ENCODE assay signal across 24 cellular contexts in the genomic region with DNA sequence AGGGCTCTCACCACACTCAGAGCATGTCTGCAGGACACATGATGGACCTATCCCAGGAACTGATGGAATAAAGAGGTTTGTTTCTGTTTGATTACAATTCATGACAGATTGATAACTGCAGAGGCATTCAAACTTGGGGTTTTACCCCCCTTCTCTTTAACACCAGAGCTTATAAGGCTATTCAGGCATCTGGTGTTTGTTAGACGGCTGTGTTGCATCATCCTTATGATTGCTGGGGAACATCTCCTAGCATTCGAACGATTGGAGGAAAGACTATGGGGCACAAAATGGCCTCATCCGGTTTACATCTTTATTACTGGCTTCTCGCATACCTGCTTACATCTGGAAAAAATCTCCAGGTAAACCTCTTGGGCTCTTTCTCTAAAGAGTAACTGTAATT.
A peak's percentile ranks its signal among the peaks of the same experiment; 100 is the strongest.
DNase-seq lines count a peak whose midpoint lies in the region; ATAC-seq, FAIRE-seq and TF ChIP-seq lines count a peak whose summit lies in the region.
"Had no signal": no experiment of that assay in that cellular context is flagged by ENCODE, and none has a peak within 500 bp of the region (broad histone marks: within the 10 kb centered on the region; RNA-seq: fewer than 3 reads in every experiment).

No MANE protein-coding gene starts in this region.

- no peaks in the 10 kb centered on the region for H3K9me3 ChIP-seq in K562 (replicated peaks; ENCODE audit: control insufficient read depth, insufficient read depth, low read depth, low read length)
- H3K9me3 ChIP-seq: A549 had no signal

- no peaks in the 10 kb centered on the region for H3K36me3 ChIP-seq in K562 (ENCODE audit: control insufficient read depth, insufficient read depth, low read length)

- FAIRE-seq in K562 (lab: Jason Lieb, UNC) = no peak
- FAIRE-seq: GM19239 had no signal

- CTCF ChIA-PET in K562 (lab: Yijun Ruan, JAX; ENCODE audit: low intra/inter-chr PET ratio) = no interaction called here

- no peak overlapping the region for H3K4me2 ChIP-seq in K562 (ENCODE audit: insufficient read depth, low read length)
- H3K4me2 ChIP-seq: A549 had no signal

- in situ Hi-C loops in K562 (cut with MboI) = no loop called here

- H3K27me3 ChIP-seq in K562 (ENCODE audit: control insufficient read depth in 2 of 2, insufficient read depth in 2 of 2, low read length in 2 of 2) = no peaks in the 10 kb centered on the region

- H3K4me1 Mint-ChIP-seq in nephron progenitor cell = peaks cover 17% of the 10 kb centered on the region
- H3K4me1 Mint-ChIP-seq: CD8-positive, alpha-beta memory T cell; H9 had no signal

- H3K27ac Mint-ChIP-seq in nephron progenitor cell = no peak overlapping the region
- H3K27ac Mint-ChIP-seq: CD8-positive, alpha-beta memory T cell had no signal

- H3K27me3 Mint-ChIP-seq in nephron progenitor cell (ENCODE audit: low read depth, poor library complexity) = no peaks in the 10 kb centered on the region
- H3K27me3 Mint-ChIP-seq: CD8-positive, alpha-beta memory T cell had no signal

- DNase-seq in AG10803 (ENCODE audit: low read depth) = peak; percentile 82
- peak; percentile 25 for DNase-seq in HFF-Myc (ENCODE audit: extremely low read depth, low read depth)
- DNase-seq in K562 (ENCODE audit: extremely low read depth in 1 of 4, low spot score in 3 of 4) = no peak
- DNase-seq in fibroblast of villous mesenchyme (ENCODE audit: low read depth) = peak; percentile 56
- no peak for DNase-seq in posterior vena cava (ENCODE audit: low spot score)
- no peak for DNase-seq in nephron progenitor cell
- no peak for DNase-seq in cardiac septum (ENCODE audit: low spot score)
- no peak for DNase-seq in mesenteric fat pad (ENCODE audit: low spot score)
- DNase-seq: AML-193; Calu3; CD8-positive, alpha-beta memory T cell; GDM1; H9; KBM-7; NCI-H1092; NCI-H1436; NCI-H1930; NCI-H2227 treated with DMSO at 0.1 percent for 48 hours; NCI-H510A; NK-92 treated with Interleukin-12 subunit alpha and Interleukin-12 subunit beta, amount 100 ng/mL, for 24 hours had no signal

- H3K4me3 Mint-ChIP-seq in nephron progenitor cell = no peak overlapping the region
- H3K4me3 Mint-ChIP-seq: CD8-positive, alpha-beta memory T cell; H9 had no signal

- H3K27ac ChIP-seq in K562 (ENCODE audit: extremely low read depth, low read depth, low read length) = no peak overlapping the region
- H3K27ac ChIP-seq: A549, C4-2B had no signal

- no peak for TF ChIP-seq POLR2A in K562 (conservative IDR thresholded peaks at IDR 0.05)

- no peaks in the 10 kb centered on the region for H3K9me1 ChIP-seq in K562 (ENCODE audit: control insufficient read depth, insufficient read depth, low read length)

- no peak overlapping the region for H3K9ac ChIP-seq in K562 (ENCODE audit: insufficient read depth in 1 of 2, low read depth in 2 of 2, low read length in 2 of 2)

- BruUV-seq in K562 (replicated peaks; lab: Mats Ljungman, UMichigan) = no TSS peak

- WGBS in K562 (ENCODE audit: insufficient coverage, low coverage, missing lambda C conversion rate) = 0% methylated on average over 5 of the region's 5 CpGs

- H3K36me3 Mint-ChIP-seq in nephron progenitor cell (ENCODE audit: low read depth) = no peaks in the 10 kb centered on the region
- H3K36me3 Mint-ChIP-seq: CD8-positive, alpha-beta memory T cell had no signal

- TF ChIP-seq CTCF in AG10803 (conservative IDR thresholded peaks at IDR 0.05; ENCODE audit: low read length) (no peak), HFF-Myc (IDR thresholded peaks at IDR 0.05; ENCODE audit: low read depth, low read length, missing control alignments) (no peak), K562 (IDR thresholded peaks at IDR 0.05 in 2 of 3, conservative IDR thresholded peaks at IDR 0.05 in 1 of 3; ENCODE audit: insufficient read depth in 2 of 3, low read depth in 1 of 3, low read length in 3 of 3) (no peak), fibroblast of villous mesenchyme (IDR thresholded peaks at IDR 0.05; ENCODE audit: insufficient read depth, low read depth, low read length) (no peak), nephron progenitor cell (IDR thresholded peaks at IDR 0.05) (no peak)

- no peaks in the 10 kb centered on the region for H4K20me1 ChIP-seq in K562 (replicated peaks; ENCODE audit: control insufficient read depth, insufficient read depth, low read length)

- H3K79me2 ChIP-seq in K562 (ENCODE audit: control insufficient read depth, insufficient read depth, low read length) = no peaks in the 10 kb centered on the region

- H3K9me3 Mint-ChIP-seq in nephron progenitor cell = no peaks in the 10 kb centered on the region
- H3K9me3 Mint-ChIP-seq: H9 had no signal

- intact Hi-C loops in K562 (cut with micrococcal nuclease) = no loop called here
- intact Hi-C loops in posterior vena cava (cut with DNase I) = no loop called here
- intact Hi-C loops in cardiac septum (cut with DNase I) = no loop called here

- no peak overlapping the region for H2AFZ ChIP-seq in K562 (ENCODE audit: low read depth, low read length)

- H3K4me3 ChIP-seq in AG10803 (ENCODE audit: low read length) = no peak overlapping the region
- no peak overlapping the region for H3K4me3 ChIP-seq in HFF-Myc (replicated peaks; ENCODE audit: low read depth, low read length)
- H3K4me3 ChIP-seq in K562 = no peak overlapping the region
- no peak overlapping the region for H3K4me3 ChIP-seq in fibroblast of villous mesenchyme (ENCODE audit: low read depth, low read length)
- H3K4me3 ChIP-seq: A549 had no signal

- TF ChIP-seq EP300 in K562 (IDR thresholded peaks at IDR 0.05; ENCODE audit: low read length) = no peak

- no peaks in the 10 kb centered on the region for H3K4me1 ChIP-seq in K562 (replicated peaks in 1 of 2; ENCODE audit: control insufficient read depth in 2 of 2, insufficient read depth in 2 of 2, low read length in 2 of 2)
- H3K4me1 ChIP-seq: A549 had no signal

- no peak for TF ChIP-seq RAD21 in K562 (CRISPR knock-in tag; conservative IDR thresholded peaks at IDR 0.05 in 1 of 2, IDR thresholded peaks at IDR 0.05 in 1 of 2)

- no peak for ATAC-seq in K562
- ATAC-seq: A549, Panc1 had no signal

- POLR2A ChIA-PET in K562 (lab: Yijun Ruan, JAX) = no interaction called here

TF ChIP-seq in K562, 482 proteins besides CTCF, POLR2A, EP300 and RAD21:
- TF ChIP-seq ZNF224 (CRISPR knock-in tag; IDR thresholded peaks at IDR 0.05) = no peak
- TF ChIP-seq, protein P1, sequence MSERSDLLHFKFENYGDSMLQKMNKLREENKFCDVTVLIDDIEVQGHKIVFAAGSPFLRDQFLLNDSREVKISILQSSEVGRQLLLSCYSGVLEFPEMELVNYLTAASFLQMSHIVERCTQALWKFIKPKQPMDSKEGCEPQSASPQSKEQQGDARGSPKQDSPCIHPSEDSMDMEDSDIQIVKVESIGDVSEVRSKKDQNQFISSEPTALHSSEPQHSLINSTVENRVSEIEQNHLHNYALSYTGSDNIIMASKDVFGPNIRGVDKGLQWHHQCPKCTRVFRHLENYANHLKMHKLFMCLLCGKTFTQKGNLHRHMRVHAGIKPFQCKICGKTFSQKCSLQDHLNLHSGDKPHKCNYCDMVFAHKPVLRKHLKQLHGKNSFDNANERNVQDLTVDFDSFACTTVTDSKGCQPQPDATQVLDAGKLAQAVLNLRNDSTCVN (CRISPR knock-in tag; IDR thresholded peaks at IDR 0.05) = no peak
- no peak for TF ChIP-seq ZNF140 (CRISPR knock-in tag; IDR thresholded peaks at IDR 0.05)
- TF ChIP-seq, protein P2, sequence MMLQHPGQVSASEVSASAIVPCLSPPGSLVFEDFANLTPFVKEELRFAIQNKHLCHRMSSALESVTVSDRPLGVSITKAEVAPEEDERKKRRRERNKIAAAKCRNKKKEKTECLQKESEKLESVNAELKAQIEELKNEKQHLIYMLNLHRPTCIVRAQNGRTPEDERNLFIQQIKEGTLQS (IDR thresholded peaks at IDR 0.05) = peak; percentile 53
- TF ChIP-seq, protein P2 (CRISPR knock-in tag; conservative IDR thresholded peaks at IDR 0.05) = no peak

Comparison
In these comparisons a context has a peak if more than half of its experiments do, and no peak if none do; other contexts are left out.
1. DNase-seq: peak in AG10803 (single experiment), HFF-Myc (single experiment) and fibroblast of villous mesenchyme (single experiment); none in K562 (0 of 4), posterior vena cava (single experiment), nephron progenitor cell (single experiment), cardiac septum (single experiment) and mesenteric fat pad (single experiment).